In the genomic region with DNA sequence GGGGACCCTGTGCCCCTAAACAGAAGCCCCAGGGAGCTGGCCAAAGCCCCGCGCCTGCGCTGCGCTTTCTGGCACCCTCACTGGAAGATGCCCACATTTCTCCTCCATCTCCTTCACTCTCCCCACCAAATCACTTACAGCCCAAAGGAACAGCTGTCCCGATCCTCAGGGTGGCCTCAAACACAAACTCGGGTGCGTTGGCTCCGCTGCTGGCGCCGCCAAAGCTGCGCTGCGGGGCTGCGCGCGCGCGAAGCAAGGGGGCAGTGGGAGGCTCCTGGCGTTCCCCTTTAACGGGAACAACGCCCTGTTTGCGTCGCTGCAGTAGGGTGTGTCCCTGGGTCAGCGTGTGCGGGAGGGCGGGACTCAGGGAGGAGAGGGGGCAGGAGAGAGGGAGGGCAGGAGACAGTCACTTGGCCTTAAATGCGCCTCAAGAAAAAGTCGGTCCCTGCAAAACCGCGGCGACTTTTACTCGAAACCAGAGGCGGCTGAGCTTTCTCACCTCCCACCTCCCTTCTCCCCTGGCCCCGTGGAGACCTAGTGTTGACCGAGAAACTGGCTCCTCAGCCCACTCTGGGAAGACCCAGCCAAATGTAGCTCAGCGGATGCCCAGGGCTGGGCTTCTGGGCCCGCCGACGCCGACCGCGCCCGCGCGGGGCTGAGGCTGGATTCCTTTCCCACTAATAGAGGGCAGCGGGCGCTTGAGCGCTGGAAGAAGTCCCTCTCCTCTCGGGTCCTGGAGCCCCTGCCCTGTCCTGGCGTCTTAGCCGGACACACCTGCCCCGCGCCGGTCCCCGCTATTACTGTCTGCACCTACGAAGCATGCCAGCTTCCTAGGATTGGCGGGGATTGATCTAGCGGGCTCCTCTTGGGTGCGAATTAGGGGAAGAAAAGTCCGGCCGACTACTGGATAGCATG, we compare ENCODE assay signal across 8 cellular contexts. TPM values are rescaled to one million over a fixed set of nuclear protein-coding genes. Genes with fewer than 3 reads are reported as not detected.
DNase-seq lines count a peak whose midpoint lies in the region; ATAC-seq and TF ChIP-seq lines count a peak whose summit lies in the region.

No MANE protein-coding gene starts in this region.

- H2BK12ac ChIP-seq in trophoblast cell (ENCODE audit: low read length): no peak overlapping the region

- intact Hi-C loops in left ventricle myocardium inferior (cut with micrococcal nuclease): loop anchor here (2.0 kb wide), 1 partner anchor 240 kb away; no protein-coding TSS in a partner anchor

- peak overlapping the region; percentile 4; the same call in 1 of the 2 replicates for H3K4me3 ChIP-seq in HL-60 (replicated peaks; ENCODE audit: insufficient read depth, low read length)
- peak overlapping the region; percentile 90 for H3K4me3 ChIP-seq in left ventricle myocardium inferior
- H3K4me3 ChIP-seq in trophoblast cell (ENCODE audit: low read depth, low read length): peak overlapping the region; percentile 69

- no peak overlapping the region for H3K4ac ChIP-seq in trophoblast cell (ENCODE audit: low read depth, low read length)

- no peak overlapping the region for H3K23ac ChIP-seq in trophoblast cell (ENCODE audit: low read length)

- peaks cover 15% of the 10 kb centered on the region for H3K27me3 ChIP-seq in HL-60 (ENCODE audit: insufficient read depth, poor library complexity, severe bottlenecking)
- H3K27me3 ChIP-seq in left ventricle myocardium inferior (ENCODE audit: low read depth): no peaks in the 10 kb centered on the region
- no peaks in the 10 kb centered on the region for H3K27me3 ChIP-seq in trophoblast cell (ENCODE audit: insufficient read depth, low read length)

- H2BK5ac ChIP-seq in trophoblast cell (ENCODE audit: low read depth, low read length, poor library complexity): no peak overlapping the region

- TF ChIP-seq CTCF in HL-60 (IDR thresholded peaks at IDR 0.05; ENCODE audit: insufficient read depth, low read length) (no peak), left ventricle myocardium inferior (IDR thresholded peaks at IDR 0.05; ENCODE audit: borderline replicate concordance) (peak; percentile 41)

- H3K18ac ChIP-seq in trophoblast cell (ENCODE audit: low read length): peak overlapping the region; percentile 15

- H4K12ac ChIP-seq in trophoblast cell (ENCODE audit: low read depth, low read length): no peak overlapping the region

- no peak overlapping the region for H3K27ac ChIP-seq in HL-60 (replicated peaks)
- peak overlapping the region; percentile 99 for H3K27ac ChIP-seq in left ventricle myocardium inferior (replicated peaks)
- H3K27ac ChIP-seq in trophoblast cell (ENCODE audit: low read depth, low read length): peak overlapping the region; percentile 7

- no peak for ATAC-seq in HG03175 (IDR thresholded peaks at IDR 0.05; ENCODE audit: unreplicated experiment)

- H2BK120ac ChIP-seq in trophoblast cell (ENCODE audit: insufficient read depth, low read length, poor library complexity): peak overlapping the region; percentile 25

- H3K4me1 ChIP-seq in left ventricle myocardium inferior (peaks cover 78% of the 10 kb centered on the region), trophoblast cell (ENCODE audit: control insufficient read depth in 1 of 2, insufficient read depth in 2 of 2, low read length in 2 of 2) (peaks cover 4 to 16% of the 10 kb centered on the region in 2 experiments)

- H3K9me3 ChIP-seq in left ventricle myocardium inferior (replicated peaks) (no peaks in the 10 kb centered on the region), trophoblast cell (ENCODE audit: insufficient read depth, low read depth, low read length) (no peaks in the 10 kb centered on the region)

- no peak overlapping the region for H3K14ac ChIP-seq in trophoblast cell (ENCODE audit: low read length)

- no CpG with 5 or more reads among the region's 60 CpGs for WGBS in trophoblast cell (ENCODE audit: extremely low coverage, insufficient coverage, insufficient read length)

- peak overlapping the region; percentile 47 for H4K8ac ChIP-seq in trophoblast cell (ENCODE audit: low read depth, low read length)

- H3K79me2 ChIP-seq in trophoblast cell (ENCODE audit: control insufficient read depth, insufficient read depth, low read length, poor library complexity): peaks cover 7% of the 10 kb centered on the region

- DNase-seq in A172 (ENCODE audit: low spot score) (peak; percentile 87), HL-60 (ENCODE audit: low read depth in 1 of 2, low spot score in 1 of 2) (no peak), amniotic stem cell (lab: John Stamatoyannopoulos, UW) (peak; percentile 39), left ventricle myocardium inferior (peak; percentile 92), trophoblast cell (peak; percentile 32 to 69)
- no peak for DNase-seq in central memory CD4-positive, alpha-beta T cell
- DNase-seq in stimulated activated CD4-positive, alpha-beta T cell treated with anti-CD3 and anti-CD28 coated beads, Interleukin-4, amount 100 ng/mL, for 24 hours: no peak

- H4K91ac ChIP-seq in trophoblast cell (ENCODE audit: low read depth, low read length): peak overlapping the region; percentile 60

- H3K9ac ChIP-seq in trophoblast cell (ENCODE audit: low read length): peak overlapping the region; percentile 74

- H2AFZ ChIP-seq in trophoblast cell (ENCODE audit: insufficient read depth, low read length, poor library complexity): peak overlapping the region; percentile 27

- peaks cover 17% of the 10 kb centered on the region for H3K79me1 ChIP-seq in trophoblast cell (ENCODE audit: low read length)

- H2AK5ac ChIP-seq in trophoblast cell (ENCODE audit: low read length): no peak overlapping the region

- peak overlapping the region; percentile 94 for H3K4me2 ChIP-seq in trophoblast cell (ENCODE audit: low read length)

- H3K36me3 ChIP-seq in left ventricle myocardium inferior: peaks cover 26% of the 10 kb centered on the region
- peaks cover 9 to 11% of the 10 kb centered on the region in 2 experiments for H3K36me3 ChIP-seq in trophoblast cell (ENCODE audit: control insufficient read depth in 1 of 2, insufficient read depth in 2 of 2, low read length in 2 of 2)

RNA-seq across cellular contexts. Expression of gene PMP22, which starts 2.6 kb away (rescaled TPM):
- total RNA-seq in A172 (2014; rRNA removed; shearing (Covaris generic)): 45.4 and 53.0 TPM in 2 replicates
- total RNA-seq in left ventricle myocardium inferior: 135 TPM
- polyA plus RNA-seq in trophoblast cell (2013): 66.8 and 70.1 TPM in 2 replicates

Comparison
In these comparisons a context has a peak if more than half of its experiments do, and no peak if none do; other contexts are left out.
1. DNase-seq: peak in A172 (single experiment), amniotic stem cell (single experiment), left ventricle myocardium inferior (single experiment) and trophoblast cell (2 of 2); none in HL-60 (0 of 2), central memory CD4-positive, alpha-beta T cell (single experiment) and stimulated activated CD4-positive, alpha-beta T cell treated with anti-CD3 and anti-CD28 coated beads, Interleukin-4, amount 100 ng/mL, for 24 hours (single experiment).
2. H3K4me3 ChIP-seq: peak in every context shown above with its lines; median percentile 90 in left ventricle myocardium inferior; 69 in trophoblast cell; 4 in HL-60.